ENCODE assay signal across 1 cellular context in the genomic region with DNA sequence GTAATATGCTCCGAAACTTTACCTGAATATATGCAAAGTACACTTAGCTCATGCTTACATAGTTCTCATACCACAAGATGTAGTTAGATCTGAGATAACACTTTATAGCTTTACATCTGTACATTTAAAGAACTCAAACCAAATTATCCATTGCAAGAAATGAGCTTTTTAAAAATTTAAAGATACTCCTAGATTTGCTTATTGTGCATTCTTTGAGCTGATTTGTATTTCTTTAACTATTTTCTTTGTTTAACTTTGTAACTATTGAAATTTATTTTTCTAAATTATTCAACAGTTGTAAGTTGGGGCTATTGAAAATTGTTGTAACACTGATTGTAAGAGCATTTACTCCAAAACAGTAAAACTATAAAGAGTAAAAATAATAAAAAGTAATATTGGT.
TF ChIP-seq lines count a peak whose summit lies in the region.

No MANE protein-coding gene starts in this region.

TF ChIP-seq in GM23338, 12 proteins besides CTCF, POLR2A, EP300 and RAD21 (continued from another document):
- TF ChIP-seq, protein P1, sequence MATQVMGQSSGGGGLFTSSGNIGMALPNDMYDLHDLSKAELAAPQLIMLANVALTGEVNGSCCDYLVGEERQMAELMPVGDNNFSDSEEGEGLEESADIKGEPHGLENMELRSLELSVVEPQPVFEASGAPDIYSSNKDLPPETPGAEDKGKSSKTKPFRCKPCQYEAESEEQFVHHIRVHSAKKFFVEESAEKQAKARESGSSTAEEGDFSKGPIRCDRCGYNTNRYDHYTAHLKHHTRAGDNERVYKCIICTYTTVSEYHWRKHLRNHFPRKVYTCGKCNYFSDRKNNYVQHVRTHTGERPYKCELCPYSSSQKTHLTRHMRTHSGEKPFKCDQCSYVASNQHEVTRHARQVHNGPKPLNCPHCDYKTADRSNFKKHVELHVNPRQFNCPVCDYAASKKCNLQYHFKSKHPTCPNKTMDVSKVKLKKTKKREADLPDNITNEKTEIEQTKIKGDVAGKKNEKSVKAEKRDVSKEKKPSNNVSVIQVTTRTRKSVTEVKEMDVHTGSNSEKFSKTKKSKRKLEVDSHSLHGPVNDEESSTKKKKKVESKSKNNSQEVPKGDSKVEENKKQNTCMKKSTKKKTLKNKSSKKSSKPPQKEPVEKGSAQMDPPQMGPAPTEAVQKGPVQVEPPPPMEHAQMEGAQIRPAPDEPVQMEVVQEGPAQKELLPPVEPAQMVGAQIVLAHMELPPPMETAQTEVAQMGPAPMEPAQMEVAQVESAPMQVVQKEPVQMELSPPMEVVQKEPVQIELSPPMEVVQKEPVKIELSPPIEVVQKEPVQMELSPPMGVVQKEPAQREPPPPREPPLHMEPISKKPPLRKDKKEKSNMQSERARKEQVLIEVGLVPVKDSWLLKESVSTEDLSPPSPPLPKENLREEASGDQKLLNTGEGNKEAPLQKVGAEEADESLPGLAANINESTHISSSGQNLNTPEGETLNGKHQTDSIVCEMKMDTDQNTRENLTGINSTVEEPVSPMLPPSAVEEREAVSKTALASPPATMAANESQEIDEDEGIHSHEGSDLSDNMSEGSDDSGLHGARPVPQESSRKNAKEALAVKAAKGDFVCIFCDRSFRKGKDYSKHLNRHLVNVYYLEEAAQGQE (IDR thresholded peaks at IDR 0.05; ENCODE audit: unreplicated experiment) = no peak
- TF ChIP-seq EZH2phosphoT487 (IDR thresholded peaks at IDR 0.05; ENCODE audit: unreplicated experiment) (no peak), ZNF331 (CRISPR knock-in tag; IDR thresholded peaks at IDR 0.05; ENCODE audit: low read depth) (no peak), CREB1 (CRISPR knock-in tag; IDR thresholded peaks at IDR 0.05; ENCODE audit: low read depth) (no peak)
